8 cellular contexts compared by ENCODE assay signal in the genomic region with DNA sequence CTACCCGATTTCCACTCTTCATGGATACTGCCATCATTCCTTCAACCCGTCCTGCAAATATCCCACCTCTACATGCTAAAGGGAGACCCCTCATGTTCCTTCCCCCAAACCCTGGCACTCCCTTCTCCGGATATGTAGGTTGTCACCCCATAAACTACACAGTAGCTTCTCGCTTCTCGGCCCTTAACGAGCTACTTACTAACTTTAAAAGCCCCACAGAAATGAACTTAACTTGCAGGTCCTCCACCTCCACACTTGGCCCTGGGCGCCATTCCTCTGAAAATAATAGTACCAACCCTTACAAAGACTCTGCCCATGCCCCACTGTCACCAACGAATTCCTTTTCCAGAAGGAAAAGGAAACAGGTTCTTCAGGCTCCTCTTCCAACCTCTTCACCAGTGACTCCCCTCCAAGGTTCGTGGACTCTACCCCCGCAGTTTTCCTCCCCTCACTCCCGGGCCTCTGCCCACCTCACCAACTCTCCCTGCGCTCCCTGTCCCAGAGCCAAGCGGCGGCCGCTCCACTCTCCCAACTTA. TPM values are rescaled to one million over a fixed set of nuclear protein-coding genes. Genes with fewer than 3 reads are reported as not detected.
DNase-seq lines count a peak whose midpoint lies in the region; ATAC-seq, FAIRE-seq and TF ChIP-seq lines count a peak whose summit lies in the region.

No MANE protein-coding gene starts in this region.

- no peak for FAIRE-seq in GM12892 (lab: Jason Lieb, UNC)

- H3K27me3 ChIP-seq in DND-41 (ENCODE audit: insufficient read depth, low read length, poor library complexity): no peaks in the 10 kb centered on the region

- H4K20me1 ChIP-seq in DND-41 (ENCODE audit: insufficient read depth, low read length): peaks cover 35% of the 10 kb centered on the region
- peaks cover 14% of the 10 kb centered on the region for H4K20me1 ChIP-seq in OCI-LY7 (ENCODE audit: insufficient read depth, low read length)

- H3K4me2 ChIP-seq in DND-41 (ENCODE audit: insufficient read depth, low read length): peak overlapping the region; percentile 70
- H3K4me2 ChIP-seq in OCI-LY7 (ENCODE audit: low read length): peak overlapping the region; percentile 97

- 0 out of 2 replicates have a peak overlapping the region, but pooled peaks have one; percentile 81 for H2AFZ ChIP-seq in DND-41 (ENCODE audit: low read depth, low read length)
- H2AFZ ChIP-seq in OCI-LY7 (ENCODE audit: low read length): no peak overlapping the region

- H3K36me3 ChIP-seq in DND-41 (ENCODE audit: insufficient read depth, low read length) (peaks cover 17% of the 10 kb centered on the region), OCI-LY7 (ENCODE audit: insufficient read depth, low read length) (peaks cover 30% of the 10 kb centered on the region)

- ATAC-seq in DND-41 (ENCODE audit: insufficient read depth, low read depth): no peak
- ATAC-seq in HG03159 (IDR thresholded peaks at IDR 0.05; ENCODE audit: unreplicated experiment): no peak

- POLR2A ChIA-PET in OCI-LY7 (lab: Charles Lee): interaction anchor here (0.6 to 1.9 kb wide), 6 partner anchors 12 to 126 kb away, joined by 3 to 9 read pairs (median 4); no protein-coding TSS in a partner anchor

- H3K4me1 Mint-ChIP-seq in endothelial cell (ENCODE audit: unreplicated experiment) (peaks cover 17% of the 10 kb centered on the region), osteocyte (ENCODE audit: unreplicated experiment) (peaks cover 27% of the 10 kb centered on the region)

- intact Hi-C loops in OCI-LY7 (cut with micrococcal nuclease; ENCODE audit: unreplicated experiment): loop anchor here (2.0 to 10.0 kb wide), 3 partner anchors 18 to 138 kb away; no protein-coding TSS in a partner anchor

- H3K27ac ChIP-seq in DND-41 (ENCODE audit: low read length) (peak overlapping the region; percentile 84), OCI-LY7 (ENCODE audit: low read depth, low read length, poor library complexity, severe bottlenecking) (peak overlapping the region; percentile 63)

- no TSS peak for BruUV-seq in OCI-LY7 (replicated peaks; lab: Mats Ljungman, UMichigan)

- peak overlapping the region; percentile 97 for H3K9ac ChIP-seq in DND-41 (ENCODE audit: low read depth, low read length)

- TF ChIP-seq POLR2A in GM12892 (IDR thresholded peaks at IDR 0.05; ENCODE audit: low read depth, low read length): no peak

- peaks cover 28% of the 10 kb centered on the region for H3K4me1 ChIP-seq in DND-41 (ENCODE audit: insufficient read depth, low read length)
- H3K4me1 ChIP-seq in OCI-LY7 (ENCODE audit: insufficient read depth, low read length, poor library complexity, severe bottlenecking): peaks cover 27% of the 10 kb centered on the region

- H3K36me3 Mint-ChIP-seq in endothelial cell (ENCODE audit: low read depth, unreplicated experiment) (peaks cover 5% of the 10 kb centered on the region), osteocyte (ENCODE audit: unreplicated experiment) (peaks cover 3% of the 10 kb centered on the region)

- CTCF ChIA-PET in OCI-LY7 (lab: Charles Lee; ENCODE audit: unreplicated experiment): interaction anchor here (1.5 kb wide), 1 partner anchor 46 kb away, joined by 3 read pairs; no protein-coding TSS in a partner anchor

- peak overlapping the region; percentile 83 to 100 for H3K4me3 ChIP-seq in DND-41 (ENCODE audit: low read depth in 1 of 2, low read length in 2 of 2)
- peak overlapping the region; percentile 86 for H3K4me3 ChIP-seq in OCI-LY7 (ENCODE audit: low read depth, low read length, poor library complexity, severe bottlenecking)

- no peak for TF ChIP-seq CTCF in DND-41 (IDR thresholded peaks at IDR 0.05; ENCODE audit: borderline replicate concordance, extremely low read depth, low read length, poor library complexity, severe bottlenecking)
- no peak for TF ChIP-seq CTCF in OCI-LY7 (conservative IDR thresholded peaks at IDR 0.05; ENCODE audit: low read length)
- no peak for TF ChIP-seq CTCF in endothelial cell (IDR thresholded peaks at IDR 0.05; ENCODE audit: unreplicated experiment)
- TF ChIP-seq CTCF in osteocyte (IDR thresholded peaks at IDR 0.05): no peak

- H3K9me3 ChIP-seq in DND-41 (ENCODE audit: insufficient read depth, low read length, severe bottlenecking) (no peaks in the 10 kb centered on the region), OCI-LY7 (ENCODE audit: low read length) (no peaks in the 10 kb centered on the region)

- DNase-seq in DND-41 (no peak), OCI-LY7 (ENCODE audit: low spot score) (peak; percentile 21), endothelial cell (ENCODE audit: low spot score) (no peak), osteocyte (ENCODE audit: extremely low spot score, unreplicated experiment) (no peak), GM12892 (ENCODE audit: insufficient read length) (no peak), putamen (ENCODE audit: low spot score) (no peak), NCI-H526 (lab: John Stamatoyannopoulos, UW) (no peak)

- peaks cover 9% of the 10 kb centered on the region for H3K27me3 Mint-ChIP-seq in endothelial cell (ENCODE audit: unreplicated experiment)
- no peaks in the 10 kb centered on the region for H3K27me3 Mint-ChIP-seq in osteocyte (ENCODE audit: unreplicated experiment)

- H3K9me2 ChIP-seq in OCI-LY7 (ENCODE audit: insufficient read depth, low read length): no peaks in the 10 kb centered on the region

- H3K27ac Mint-ChIP-seq in endothelial cell (ENCODE audit: unreplicated experiment) (peak overlapping the region; percentile 79), osteocyte (ENCODE audit: unreplicated experiment) (peak overlapping the region; percentile 88)

- no peaks in the 10 kb centered on the region for H3K9me3 Mint-ChIP-seq in endothelial cell (ENCODE audit: unreplicated experiment)
- H3K9me3 Mint-ChIP-seq in osteocyte (ENCODE audit: unreplicated experiment): no peaks in the 10 kb centered on the region

- H3K79me2 ChIP-seq in DND-41 (ENCODE audit: insufficient read depth, low read length) (peaks cover 60% of the 10 kb centered on the region), OCI-LY7 (ENCODE audit: insufficient read depth, low read depth, low read length) (peaks cover 53% of the 10 kb centered on the region)

- H3K4me3 Mint-ChIP-seq in endothelial cell (ENCODE audit: unreplicated experiment) (peak overlapping the region; percentile 100), osteocyte (ENCODE audit: unreplicated experiment) (peak overlapping the region; percentile 99)

RNA-seq across cellular contexts. Expression of a gene that starts 1.2 kb away (rescaled TPM):
- total RNA-seq in OCI-LY7 (2014; rRNA removed; shearing (Covaris generic)): 5.5 and 8.6 TPM in 2 replicates
- total RNA-seq in OCI-LY7 (2022) (36.6 and 42.0 TPM in 2 replicates), endothelial cell (ENCODE audit: unreplicated experiment) (55.4 TPM), osteocyte (61.7 and 70.3 TPM in 2 replicates)
- 9.9 TPM for polyA plus RNA-seq in GM12892 (2012; ENCODE audit: missing spikeins)
